ENCODE assay signal across 8 cellular contexts in the genomic region with DNA sequence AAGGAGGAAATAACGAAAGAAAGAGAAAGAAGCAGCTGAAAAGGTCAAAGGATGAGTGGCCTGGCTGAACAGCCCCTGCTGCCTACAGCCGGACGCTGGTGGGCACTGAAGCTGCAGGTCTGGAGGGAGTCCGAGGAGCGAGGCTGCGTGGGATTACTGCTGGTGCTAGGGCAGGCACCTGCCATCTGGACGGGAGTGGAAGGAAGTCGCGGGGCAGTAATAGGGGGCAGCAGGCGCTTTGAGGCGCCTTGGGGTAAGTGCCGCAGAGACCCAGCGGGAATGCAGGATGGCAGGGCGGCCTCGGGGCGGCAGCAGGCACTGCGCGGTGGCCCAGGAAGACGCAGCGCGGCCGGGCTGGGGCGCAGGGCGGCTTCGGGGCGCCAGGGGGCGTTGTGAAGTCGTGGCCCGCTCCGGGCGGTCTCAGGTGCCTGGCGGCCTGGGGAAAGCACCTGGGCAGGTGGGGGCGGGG. TPM values are rescaled to one million over a fixed set of nuclear protein-coding genes. Genes with fewer than 3 reads are reported as not detected.
A peak's percentile ranks its signal among the peaks of the same experiment; 100 is the strongest.
DNase-seq lines count a peak whose midpoint lies in the region; ATAC-seq lines count a peak whose summit lies in the region.

No MANE protein-coding gene starts in this region.

- in situ Hi-C loops in HAP-1 (cut with MboI; ENCODE audit: low sequenced_read_pairs) = no loop called here

- no peak overlapping the region for H3K4me3 ChIP-seq in HAP-1
- no peak overlapping the region for H3K4me3 ChIP-seq in adipocyte (ENCODE audit: low read length)

- peaks cover 41% of the 10 kb centered on the region for H3K27me3 ChIP-seq in HAP-1 (ENCODE audit: low read depth)
- peaks cover 69% of the 10 kb centered on the region for H3K27me3 ChIP-seq in adipocyte (replicated peaks; ENCODE audit: control insufficient read depth, insufficient read depth, low read length)

- peak; percentile 93 for DNase-seq in ELF-1 (ENCODE audit: low read depth, low spot score)
- DNase-seq in HAP-1 (ENCODE audit: low spot score in 2 of 2) = peak; percentile 24 to 79
- peak; percentile 65 for DNase-seq in NAMALWA (ENCODE audit: low spot score)
- DNase-seq in SW480 (ENCODE audit: low spot score) = peak; percentile 82
- peak; percentile 65 for DNase-seq in adipocyte (ENCODE audit: low read depth)
- peak; percentile 86 for DNase-seq in left ventricle myocardium superior
- peak; percentile 78 for DNase-seq in retina

- intact Hi-C loops in left ventricle myocardium superior (cut with micrococcal nuclease) = loop anchor here (5.0 to 10.0 kb wide), 2 partner anchors 63 to 250 kb away; no protein-coding TSS in a partner anchor

- peak; percentile 95 for ATAC-seq in left ventricle myocardium superior
- ATAC-seq in HG03108 (IDR thresholded peaks at IDR 0.05; ENCODE audit: unreplicated experiment) = no peak

- H3K9me3 ChIP-seq in HAP-1 (no peaks in the 10 kb centered on the region), adipocyte (ENCODE audit: control insufficient read depth, low read length) (no peaks in the 10 kb centered on the region)

- H3K4me1 ChIP-seq in HAP-1 (no peaks in the 10 kb centered on the region), adipocyte (ENCODE audit: control insufficient read depth, insufficient read depth, low read length) (peaks cover 5% of the 10 kb centered on the region)

- no peak overlapping the region for H3K9ac ChIP-seq in adipocyte (ENCODE audit: low read length)

- no peaks in the 10 kb centered on the region for H3K36me3 ChIP-seq in HAP-1 (replicated peaks)
- no peaks in the 10 kb centered on the region for H3K36me3 ChIP-seq in adipocyte (ENCODE audit: control insufficient read depth, insufficient read depth, low read length, severe bottlenecking)

RNA-seq across cellular contexts. Expression of gene SCNN1G, which starts 0.3 kb away (rescaled TPM):
- total RNA-seq in left ventricle myocardium superior = 0.12 TPM

RNA-seq across cellular contexts. Expression of gene USP31, which starts 33.0 kb away (rescaled TPM):
- total RNA-seq in left ventricle myocardium superior = 25.0 TPM
